ENCODE assay signal across 9 cellular contexts in genomic region chr15:47185222-47185800, GRCh38.
DNase-seq lines count a peak whose midpoint lies in the region; ATAC-seq and TF ChIP-seq lines count a peak whose summit lies in the region.
"Had no signal": no experiment of that assay in that cellular context is flagged by ENCODE, and none has a peak within 500 bp of the region (broad histone marks: within the 10 kb centered on the region; RNA-seq: fewer than 3 reads in every experiment).

No MANE protein-coding gene starts in this region.

- H3K36me3 ChIP-seq in stomach smooth muscle (ENCODE audit: control insufficient read depth in 2 of 2, insufficient read depth in 2 of 2, low read length in 2 of 2): no peaks in the 10 kb centered on the region
- H3K36me3 ChIP-seq in effector memory CD4-positive, alpha-beta T cell (ENCODE audit: control insufficient read depth, insufficient read depth, low read length): no peaks in the 10 kb centered on the region

- H3K9me3 Mint-ChIP-seq in T-helper 2 cell treated with Interferon-gamma antibody and Interleukin-4, amounts not matched to agents 5 μg/mL and 100 μg/mL, for 36 hours: no peaks in the 10 kb centered on the region
- H3K9me3 Mint-ChIP-seq in WTC11: no peaks in the 10 kb centered on the region

- H3K4me3 ChIP-seq in stomach smooth muscle (ENCODE audit: low read length in 2 of 2): peak overlapping the region; percentile 76 to 79
- H3K4me3 ChIP-seq in effector memory CD4-positive, alpha-beta T cell (ENCODE audit: insufficient read depth, low read depth, low read length, poor library complexity, severe bottlenecking): no peak overlapping the region

- peak overlapping the region; percentile 45 for H3K4me3 Mint-ChIP-seq in T-helper 2 cell treated with Interferon-gamma antibody and Interleukin-4, amounts not matched to agents 5 μg/mL and 100 μg/mL, for 36 hours
- H3K4me3 Mint-ChIP-seq in WTC11: peak overlapping the region; percentile 84

- H3K9me3 ChIP-seq in stomach smooth muscle (ENCODE audit: control insufficient read depth in 2 of 2, low read length in 2 of 2): no peaks in the 10 kb centered on the region
- H3K9me3 ChIP-seq in effector memory CD4-positive, alpha-beta T cell (ENCODE audit: control insufficient read depth, low read length): no peaks in the 10 kb centered on the region

- CTCF ChIA-PET in WTC11 (lab: Charles Lee): interaction anchor here (1.0 to 1.4 kb wide), 3 partner anchors 9 to 189 kb away, joined by 4 to 8 read pairs (median 4); no protein-coding TSS in a partner anchor

- no peak overlapping the region for H3K27ac ChIP-seq in stomach smooth muscle (ENCODE audit: low read length)
- H3K27ac ChIP-seq in effector memory CD4-positive, alpha-beta T cell (ENCODE audit: insufficient read depth, low read length, poor library complexity, severe bottlenecking): no peak overlapping the region
- H3K27ac ChIP-seq: C4-2B had no signal

- H3K27ac Mint-ChIP-seq in T-helper 2 cell treated with Interferon-gamma antibody and Interleukin-4, amounts not matched to agents 5 μg/mL and 100 μg/mL, for 36 hours: no peak overlapping the region
- H3K27ac Mint-ChIP-seq in WTC11: no peak overlapping the region

- peaks cover 10% of the 10 kb centered on the region for H3K4me1 ChIP-seq in stomach smooth muscle (ENCODE audit: control insufficient read depth, insufficient read depth, low read length)
- no peaks in the 10 kb centered on the region for H3K4me1 ChIP-seq in effector memory CD4-positive, alpha-beta T cell (ENCODE audit: control insufficient read depth, insufficient read depth, low read length, poor library complexity, severe bottlenecking)

- peaks cover 0 to 4% of the 10 kb centered on the region in 2 donors for H3K27me3 ChIP-seq in stomach smooth muscle (ENCODE audit: control insufficient read depth in 1 of 2, insufficient read depth in 2 of 2, low read length in 2 of 2)
- H3K27me3 ChIP-seq in effector memory CD4-positive, alpha-beta T cell (replicated peaks; ENCODE audit: control insufficient read depth, insufficient read depth, low read length, poor library complexity, severe bottlenecking): no peaks in the 10 kb centered on the region

- no peaks in the 10 kb centered on the region for H3K4me1 Mint-ChIP-seq in T-helper 2 cell treated with Interferon-gamma antibody and Interleukin-4, amounts not matched to agents 5 μg/mL and 100 μg/mL, for 36 hours (ENCODE audit: low read depth)
- H3K4me1 Mint-ChIP-seq in WTC11: peaks cover 49% of the 10 kb centered on the region

- ATAC-seq in WTC11: no peak

- no peak for TF ChIP-seq CTCF in WTC11 (IDR thresholded peaks at IDR 0.05)

- H3K9ac ChIP-seq in stomach smooth muscle (ENCODE audit: low read length in 2 of 2): peak overlapping the region in 1 of 2 donors; percentile 77

- no peaks in the 10 kb centered on the region for H3K36me3 Mint-ChIP-seq in T-helper 2 cell treated with Interferon-gamma antibody and Interleukin-4, amounts not matched to agents 5 μg/mL and 100 μg/mL, for 36 hours (ENCODE audit: low read depth)
- H3K36me3 Mint-ChIP-seq in WTC11: no peaks in the 10 kb centered on the region

- POLR2A ChIA-PET in WTC11 (lab: Charles Lee): no interaction called here

- peaks cover 42% of the 10 kb centered on the region for H3K27me3 Mint-ChIP-seq in T-helper 2 cell treated with Interferon-gamma antibody and Interleukin-4, amounts not matched to agents 5 μg/mL and 100 μg/mL, for 36 hours (ENCODE audit: low read depth)
- H3K27me3 Mint-ChIP-seq in WTC11 (ENCODE audit: low read depth): peaks cover 89% of the 10 kb centered on the region

- DNase-seq in T-helper 2 cell treated with Interferon-gamma antibody and Interleukin-4, amounts not matched to agents 5 μg/mL and 100 μg/mL, for 36 hours (ENCODE audit: low spot score): no peak
- no peak for DNase-seq in T-helper 2 cell
- DNase-seq in WTC11 (ENCODE audit: low spot score): no peak
- peak; percentile 2 for DNase-seq in iris pigment epithelial cell (ENCODE audit: low read depth)
- no peak for DNase-seq in effector memory CD4-positive, alpha-beta T cell
- no peak for DNase-seq in NK-92 (lab: John Stamatoyannopoulos, UW; ENCODE audit: unreplicated experiment)
- no peak for DNase-seq in GOT3 (lab: John Stamatoyannopoulos, UW)

TF ChIP-seq in WTC11, 78 proteins besides CTCF, POLR2A, EP300 and RAD21:
- TF ChIP-seq ZMAT4 (CRISPR knock-in tag; IDR thresholded peaks at IDR 0.05) (no peak), SMAD3 (CRISPR knock-in tag; IDR thresholded peaks at IDR 0.05; ENCODE audit: borderline replicate concordance) (no peak), ZNF532 (CRISPR knock-in tag; IDR thresholded peaks at IDR 0.05; ENCODE audit: borderline replicate concordance) (no peak), NFATC4 (CRISPR knock-in tag; IDR thresholded peaks at IDR 0.05) (no peak), NFYB (CRISPR knock-in tag; conservative IDR thresholded peaks at IDR 0.05; ENCODE audit: low read depth) (no peak), TP53 (CRISPR knock-in tag; IDR thresholded peaks at IDR 0.05) (no peak)
